ENCODE assay signal across 11 cellular contexts in genomic region chr17:15090533-15090932, GRCh38.
"Had no signal": no experiment of that assay in that cellular context is flagged by ENCODE, and none has a peak within 500 bp of the region (broad histone marks: within the 10 kb centered on the region; RNA-seq: fewer than 3 reads in every experiment).

No MANE protein-coding gene starts in this region.

- H3K9ac ChIP-seq: GM23248 had no signal

- H3K4me2 ChIP-seq: GM23338 had no signal

- H2AFZ ChIP-seq: GM23248, GM23338 had no signal

- ATAC-seq: GM23338, HCT116 had no signal

- H3K4me3 Mint-ChIP-seq: GM23338, H9, HFFc6 had no signal

- H3K9me3 ChIP-seq: HAP-1 had no signal

- H3K36me3 ChIP-seq: HAP-1 had no signal

- FAIRE-seq: H1, H54 had no signal

- H3K4me1 ChIP-seq: HAP-1 had no signal

- H3K4me3 ChIP-seq: GM23248, GM23338, HAP-1 had no signal

- H3K27ac ChIP-seq: GM23248 had no signal

- H3K9me3 Mint-ChIP-seq: GM23338, H9, HFFc6 had no signal

- H3K27ac Mint-ChIP-seq: GM23338, H9, HFFc6 had no signal

- DNase-seq: GM23248, GOT3, H7, H9, HCEC 1CT, HFFc6 had no signal
